In the genomic region with DNA sequence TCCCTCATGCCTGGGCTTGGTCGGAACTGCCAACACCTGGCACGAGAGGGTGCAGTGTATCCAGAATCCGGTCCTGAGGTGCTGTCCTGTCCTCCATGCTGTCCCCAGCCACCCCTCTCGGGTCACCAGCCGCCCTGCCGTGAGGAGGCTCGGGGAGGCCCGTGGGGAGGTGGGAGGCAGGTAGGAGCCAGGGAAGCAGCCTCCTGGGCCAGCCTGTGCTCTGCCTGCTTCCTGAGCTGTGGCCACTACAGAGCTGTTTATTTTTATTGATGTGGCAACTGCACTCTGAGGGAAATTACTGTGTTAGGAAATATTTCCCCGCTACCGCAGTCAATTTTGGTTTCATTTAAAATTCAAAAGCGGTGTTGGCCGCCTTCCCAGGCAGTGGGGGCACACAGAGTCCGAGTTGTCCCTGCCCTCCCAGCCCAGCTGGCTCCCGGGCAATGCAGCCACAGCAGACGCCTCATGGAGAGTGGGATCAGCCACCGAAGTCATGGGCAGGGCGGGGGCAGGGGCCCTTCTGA, we compare ENCODE assay signal across 8 cellular contexts. TPM values are rescaled to one million over a fixed set of nuclear protein-coding genes. Genes with fewer than 3 reads are reported as not detected.
DNase-seq lines count a peak whose midpoint lies in the region; ATAC-seq and TF ChIP-seq lines count a peak whose summit lies in the region.

No MANE protein-coding gene starts in this region.

- CTCF ChIA-PET in activated CD8-positive, alpha-beta memory T cell treated with anti-CD3 and anti-CD28 coated beads, Interleukin-2, amount 10 ng/mL, durations not matched to agents 7 days and 5 days (lab: Charles Lee), result interaction anchor here (0.7 to 1.8 kb wide), 4 partner anchors 9 to 123 kb away, joined by 3 to 9 read pairs (median 3); no protein-coding TSS in a partner anchor

- peaks cover 7% of the 10 kb centered on the region for H3K9me3 Mint-ChIP-seq in activated CD8-positive, alpha-beta memory T cell treated with anti-CD3 and anti-CD28 coated beads, Interleukin-2, amount 10 ng/mL, durations not matched to agents 7 days and 5 days (ENCODE audit: low read depth)

- no peak overlapping the region for H3K27ac ChIP-seq in SK-N-MC
- H3K27ac ChIP-seq in foreskin keratinocyte, result no peak overlapping the region
- no peak overlapping the region for H3K27ac ChIP-seq in suprapubic skin

- peaks cover 17% of the 10 kb centered on the region for H3K27me3 ChIP-seq in foreskin keratinocyte
- H3K27me3 ChIP-seq in suprapubic skin, result peaks cover 18% of the 10 kb centered on the region

- no peak for DNase-seq in activated CD8-positive, alpha-beta memory T cell treated with anti-CD3 and anti-CD28 coated beads, Interleukin-2, amount 10 ng/mL, durations not matched to agents 7 days and 5 days
- no peak for DNase-seq in activated CD8-positive, alpha-beta memory T cell treated with anti-CD3 and anti-CD28 coated beads for 24 hours
- DNase-seq in SK-N-MC (ENCODE audit: low read depth, low spot score), result peak; percentile 8
- no peak for DNase-seq in foreskin keratinocyte
- DNase-seq in suprapubic skin (ENCODE audit: low spot score in 2 of 2), result no peak
- DNase-seq in activated effector memory CD4-positive, alpha-beta T cell treated with anti-CD3 and anti-CD28 coated beads, Interleukin-2, amount 50 U/mL, for 16 hours, result no peak
- DNase-seq in NCI-H82 (lab: John Stamatoyannopoulos, UW), result no peak
- DNase-seq in NCI-H748 (lab: John Stamatoyannopoulos, UW; ENCODE audit: unreplicated experiment), result no peak

- peak; percentile 43 for ATAC-seq in activated CD8-positive, alpha-beta memory T cell treated with anti-CD3 and anti-CD28 coated beads, Interleukin-2, amount 10 ng/mL, durations not matched to agents 7 days and 5 days
- ATAC-seq in foreskin keratinocyte, result peak; percentile 14

- no peak overlapping the region for H3K4me3 Mint-ChIP-seq in activated CD8-positive, alpha-beta memory T cell treated with anti-CD3 and anti-CD28 coated beads, Interleukin-2, amount 10 ng/mL, durations not matched to agents 7 days and 5 days

- no peaks in the 10 kb centered on the region for H3K36me3 Mint-ChIP-seq in activated CD8-positive, alpha-beta memory T cell treated with anti-CD3 and anti-CD28 coated beads, Interleukin-2, amount 10 ng/mL, durations not matched to agents 7 days and 5 days

- no peak overlapping the region for H3K9ac ChIP-seq in SK-N-MC (ENCODE audit: insufficient read length)

- TF ChIP-seq EP300 in suprapubic skin (IDR thresholded peaks at IDR 0.05), result no peak

- WGBS in suprapubic skin, result 15% methylated on average over 12 of the region's 17 CpGs

- TF ChIP-seq POLR2A in suprapubic skin (IDR thresholded peaks at IDR 0.05), result no peak

- H3K27me3 Mint-ChIP-seq in activated CD8-positive, alpha-beta memory T cell treated with anti-CD3 and anti-CD28 coated beads, Interleukin-2, amount 10 ng/mL, durations not matched to agents 7 days and 5 days, result peaks cover 3% of the 10 kb centered on the region

- H3K9me3 ChIP-seq in SK-N-MC (ENCODE audit: low read depth, low read length), result no peaks in the 10 kb centered on the region
- H3K9me3 ChIP-seq in suprapubic skin, result no peaks in the 10 kb centered on the region

- H3K4me1 ChIP-seq in foreskin keratinocyte (no peaks in the 10 kb centered on the region), suprapubic skin (peaks cover 19% of the 10 kb centered on the region)

- H3K4me1 Mint-ChIP-seq in activated CD8-positive, alpha-beta memory T cell treated with anti-CD3 and anti-CD28 coated beads, Interleukin-2, amount 10 ng/mL, durations not matched to agents 7 days and 5 days, result peaks cover 6% of the 10 kb centered on the region

- peak overlapping the region; percentile 57 for H3K4me3 ChIP-seq in SK-N-MC
- H3K4me3 ChIP-seq in suprapubic skin, result peak overlapping the region; percentile 12

- H3K36me3 ChIP-seq in SK-N-MC (ENCODE audit: insufficient read depth, low read length), result peaks cover 6% of the 10 kb centered on the region; the same call in 1 of the 2 replicates
- H3K36me3 ChIP-seq in suprapubic skin, result no peaks in the 10 kb centered on the region

- H3K27ac Mint-ChIP-seq in activated CD8-positive, alpha-beta memory T cell treated with anti-CD3 and anti-CD28 coated beads, Interleukin-2, amount 10 ng/mL, durations not matched to agents 7 days and 5 days, result no peak overlapping the region

- TF ChIP-seq CTCF in foreskin keratinocyte (conservative IDR thresholded peaks at IDR 0.05) (no peak), suprapubic skin (IDR thresholded peaks at IDR 0.05) (no peak)

RNA-seq across cellular contexts. Expression of a gene that starts 18.3 kb away (rescaled TPM):
- 10 to 100 TPM; 38.0 to 42.9 TPM for total RNA-seq in activated CD8-positive, alpha-beta memory T cell treated with anti-CD3 and anti-CD28 coated beads, Interleukin-2, amount 10 ng/mL, durations not matched to agents 7 days and 5 days
- total RNA-seq in foreskin keratinocyte, result 24.6 and 32.2 TPM in 2 replicates
- 38.2 and 42.4 TPM in 2 replicates for polyA plus RNA-seq in foreskin keratinocyte
- total RNA-seq in suprapubic skin, result 10 to 100 TPM; 13.9 to 20.4 (median 16.0) TPM

RNA-seq across cellular contexts. Expression of a gene that starts 18.5 kb away (rescaled TPM):
- total RNA-seq in activated CD8-positive, alpha-beta memory T cell treated with anti-CD3 and anti-CD28 coated beads, Interleukin-2, amount 10 ng/mL, durations not matched to agents 7 days and 5 days, result 10 to 100 TPM; 24.4 to 30.5 TPM
- 12.0 and 17.8 TPM in 2 replicates for total RNA-seq in foreskin keratinocyte
- 17.1 and 19.6 TPM in 2 replicates for polyA plus RNA-seq in foreskin keratinocyte
- total RNA-seq in suprapubic skin, result 10 to 100 TPM; 21.1 to 39.6 (median 23.7) TPM
